Comparison of ENCODE assay signal across 28 cellular contexts in genomic region chr10:100065084-100065660, GRCh38. TPM values are rescaled to one million over a fixed set of nuclear protein-coding genes. Genes with fewer than 3 reads are reported as not detected.
"Had no signal": no experiment of that assay in that cellular context is flagged by ENCODE, and none has a peak within 500 bp of the region (broad histone marks: within the 10 kb centered on the region; RNA-seq: fewer than 3 reads in every experiment).

No MANE protein-coding gene starts in this region.

- H3K36me3 ChIP-seq: adrenal gland, breast epithelium, heart right ventricle, left lung, prostate gland, right atrium auricular region, transverse colon, vagina had no signal

- H3K36me3 Mint-ChIP-seq: activated naive CD4-positive, alpha-beta T cell treated with anti-CD3 and anti-CD28 coated beads, Interleukin-2, amount 50 U/mL, for 24 hours had no signal

- H3K4me1 ChIP-seq: adrenal gland, breast epithelium, heart right ventricle, left lung, prostate gland, right atrium auricular region, transverse colon, vagina had no signal

- H3K4me3 Mint-ChIP-seq: activated naive CD4-positive, alpha-beta T cell treated with anti-CD3 and anti-CD28 coated beads, Interleukin-2, amount 50 U/mL, for 24 hours; activated T-cell treated with anti-CD3 and anti-CD28 coated beads, Interleukin-2, amount 50 U/mL, for 4 hours; neural crest cell had no signal

- H3K27ac ChIP-seq: adrenal gland, breast epithelium, coronary artery, heart right ventricle, left lung, prostate gland, right atrium auricular region, transverse colon, vagina had no signal

- DNase-seq: activated CD4-positive, alpha-beta T cell treated with anti-CD3 and anti-CD28 coated beads, Interleukin-2, amount 50 U/mL, for 1 hour; activated CD8-positive, alpha-beta memory T cell treated with anti-CD3 and anti-CD28 coated beads, Interleukin-2, amount 50 U/mL, for 4 hours; activated effector memory CD4-positive, alpha-beta T cell treated with anti-CD3 and anti-CD28 coated beads, Interleukin-2, amount 50 U/mL, for 16 hours; activated T-cell treated with anti-CD3 and anti-CD28 coated beads, Interleukin-2, amount 50 U/mL, for 4 hours; adrenal gland; heart right ventricle; kidney; midbrain; stimulated activated CD4-positive, alpha-beta T cell treated with anti-CD3 and anti-CD28 coated beads, Interleukin-2, amount 100 ng/mL, for 24 hours; stimulated activated naive CD4-positive, alpha-beta T cell treated with Interleukin-2 at 50 U/mL for 16 hours; T1000; transverse colon had no signal

- H3K27me3 ChIP-seq: adrenal gland, breast epithelium, right atrium auricular region, transverse colon, vagina had no signal

- H3K4me1 Mint-ChIP-seq: activated naive CD4-positive, alpha-beta T cell treated with anti-CD3 and anti-CD28 coated beads, Interleukin-2, amount 50 U/mL, for 24 hours; neural crest cell had no signal

- H3K9me3 Mint-ChIP-seq: activated naive CD4-positive, alpha-beta T cell treated with anti-CD3 and anti-CD28 coated beads, Interleukin-2, amount 50 U/mL, for 24 hours; activated T-cell treated with anti-CD3 and anti-CD28 coated beads, Interleukin-2, amount 50 U/mL, for 4 hours had no signal

- H3K4me3 ChIP-seq: adrenal gland, breast epithelium, coronary artery, heart right ventricle, left lung, prostate gland, right atrium auricular region, transverse colon, vagina had no signal

- H3K27ac Mint-ChIP-seq: activated naive CD4-positive, alpha-beta T cell treated with anti-CD3 and anti-CD28 coated beads, Interleukin-2, amount 50 U/mL, for 24 hours had no signal

- H3K9me3 ChIP-seq: adrenal gland, breast epithelium, heart right ventricle, left lung, prostate gland, right atrium auricular region, transverse colon, vagina had no signal

- ATAC-seq: activated CD4-positive, CD25-positive, alpha-beta regulatory T cell treated with anti-CD3 and anti-CD28 coated beads, Interleukin-2, amount 50 U/mL, for 24 hours; activated T-cell treated with anti-CD3 and anti-CD28 coated beads, Interleukin-2, amount 50 U/mL, for 4 hours; esophagus mucosa; heart right ventricle; left lung had no signal

RNA-seq across cellular contexts. Expression of gene CPN1, which starts 16.5 kb away (rescaled TPM):
- total RNA-seq: activated T-cell treated with anti-CD3 and anti-CD28 coated beads, Interleukin-2, amount 50 U/mL, for 4 hours; adrenal gland; astrocyte; breast epithelium; esophagus mucosa; heart right ventricle; kidney; left lung; lung microvascular endothelial cell; neural crest cell; osteoblast; right atrium auricular region; skeletal muscle tissue; subcutaneous adipose tissue; T-helper 1 cell treated with Interleukin-12 subunit alpha and Interleukin-12 subunit beta and Interleukin-4 antibody, amounts not matched to agents 30 ng/mL and 1 ng/mL, for 36 hours; transverse colon; vagina had no signal
- polyA plus RNA-seq: adrenal gland, heart right ventricle had no signal
